Comparison of ENCODE assay signal across 8 cellular contexts in genomic region chr1:64686828-64687724, GRCh38. TPM values are rescaled to one million over a fixed set of nuclear protein-coding genes. Genes with fewer than 3 reads are reported as not detected.
DNase-seq lines count a peak whose midpoint lies in the region; ATAC-seq and TF ChIP-seq lines count a peak whose summit lies in the region.

No MANE protein-coding gene starts in this region.

- peaks cover 6% of the 10 kb centered on the region for H3K4me1 Mint-ChIP-seq in activated CD4-positive, alpha-beta memory T cell treated with anti-CD3 and anti-CD28 coated beads for 36 hours (ENCODE audit: low read depth)

- no peak overlapping the region for H3K4me3 ChIP-seq in fibroblast of pulmonary artery (replicated peaks; ENCODE audit: low read depth, low read length)

- no peak overlapping the region for H3K4me3 Mint-ChIP-seq in activated CD4-positive, alpha-beta memory T cell treated with anti-CD3 and anti-CD28 coated beads for 36 hours

- ATAC-seq in HG02870 (IDR thresholded peaks at IDR 0.05; ENCODE audit: unreplicated experiment) (peak; percentile 84), omental fat pad (ENCODE audit: low FRiP score) (peak; percentile 54)

- POLR2A ChIA-PET in activated CD4-positive, alpha-beta memory T cell treated with anti-CD3 and anti-CD28 coated beads for 36 hours (lab: Charles Lee) = no interaction called here

- H3K27ac Mint-ChIP-seq in activated CD4-positive, alpha-beta memory T cell treated with anti-CD3 and anti-CD28 coated beads for 36 hours = no peak overlapping the region

- intact Hi-C loops in activated CD4-positive, alpha-beta memory T cell treated with anti-CD3 and anti-CD28 coated beads for 36 hours (cut with micrococcal nuclease) = loop anchor here (1.0 to 2.0 kb wide), 2 partner anchors 137 to 1000 kb away; no protein-coding TSS in a partner anchor

- no peaks in the 10 kb centered on the region for H3K27me3 Mint-ChIP-seq in activated CD4-positive, alpha-beta memory T cell treated with anti-CD3 and anti-CD28 coated beads for 36 hours

- H3K9me3 Mint-ChIP-seq in activated CD4-positive, alpha-beta memory T cell treated with anti-CD3 and anti-CD28 coated beads for 36 hours = no peaks in the 10 kb centered on the region

- DNase-seq in A172 (ENCODE audit: low spot score) (peak; percentile 15), ELR (ENCODE audit: low read depth) (peak; percentile 72), NCI-H2196 (lab: John Stamatoyannopoulos, UW; ENCODE audit: unreplicated experiment) (peak; percentile 27), fibroblast of pulmonary artery (ENCODE audit: low read depth) (peak; percentile 78), omental fat pad (ENCODE audit: low spot score) (no peak), OCI-M2 (lab: John Stamatoyannopoulos, UW; ENCODE audit: unreplicated experiment) (no peak)
- DNase-seq in activated CD4-positive, alpha-beta memory T cell treated with anti-CD3 and anti-CD28 coated beads for 36 hours = peak; percentile 35

- TF ChIP-seq CTCF in fibroblast of pulmonary artery (IDR thresholded peaks at IDR 0.05; ENCODE audit: low read length, missing control alignments) = peak; percentile 95
- TF ChIP-seq CTCF in omental fat pad (IDR thresholded peaks at IDR 0.05) = peak in 2 of 3 donors; percentile 14 to 75

- no peaks in the 10 kb centered on the region for H3K36me3 Mint-ChIP-seq in activated CD4-positive, alpha-beta memory T cell treated with anti-CD3 and anti-CD28 coated beads for 36 hours

- CTCF ChIA-PET in activated CD4-positive, alpha-beta memory T cell treated with anti-CD3 and anti-CD28 coated beads for 36 hours (lab: Charles Lee) = interaction anchor here (3.5 kb wide), 1 partner anchor 137 kb away, joined by 22 read pairs; no protein-coding TSS in a partner anchor

RNA-seq across cellular contexts. Expression of gene RAVER2, which starts 57.8 kb away (rescaled TPM):
- total RNA-seq in A172 (2014; rRNA removed; shearing (Covaris generic)) = 18.0 and 18.6 TPM in 2 replicates
- total RNA-seq in activated CD4-positive, alpha-beta memory T cell treated with anti-CD3 and anti-CD28 coated beads for 36 hours = 1 to 10 TPM; 2.9 to 3.2 TPM
- total RNA-seq in omental fat pad = 10 to 100 TPM in 3 of 4 donors, 1 to 10 TPM in 1; 6.6 to 14.3 (median 10.3) TPM

Comparison
In these comparisons a context has a peak if more than half of its experiments do, and no peak if none do; other contexts are left out.
1. DNase-seq: peak in A172 (single experiment), ELR (single experiment), NCI-H2196 (single experiment), activated CD4-positive, alpha-beta memory T cell treated with anti-CD3 and anti-CD28 coated beads for 36 hours (single experiment) and fibroblast of pulmonary artery (single experiment); none in omental fat pad (single experiment) and OCI-M2 (single experiment).